8 cellular contexts compared by ENCODE assay signal in genomic region chr10:117496616-117497028, GRCh38. TPM values are rescaled to one million over a fixed set of nuclear protein-coding genes. Genes with fewer than 3 reads are reported as not detected.
DNase-seq lines count a peak whose midpoint lies in the region; ATAC-seq and TF ChIP-seq lines count a peak whose summit lies in the region.

No MANE protein-coding gene starts in this region.

- H3K4me3 ChIP-seq in retinal pigment epithelial cell (ENCODE audit: low read length) = no peak overlapping the region

- TF ChIP-seq CTCF in GM12873 (IDR thresholded peaks at IDR 0.05; ENCODE audit: insufficient read depth, low read depth, low read length, missing control alignments) (peak; percentile 91), retinal pigment epithelial cell (conservative IDR thresholded peaks at IDR 0.05; ENCODE audit: low read depth, low read length) (peak; percentile 94)

- intact Hi-C loops in left ventricle myocardium superior (cut with micrococcal nuclease) = loop anchor here (5.0 kb wide), 1 partner anchor 746 kb away; no protein-coding TSS in a partner anchor

- ATAC-seq in HG02623 (IDR thresholded peaks at IDR 0.05; ENCODE audit: unreplicated experiment) (peak; percentile 80), left ventricle myocardium superior (peak; percentile 91), GM18517 (IDR thresholded peaks at IDR 0.05; ENCODE audit: unreplicated experiment) (no peak)

- DNase-seq in NCI-H1105 treated with DMSO at 0.1 percent for 48 hours (lab: John Stamatoyannopoulos, UW) (peak; percentile 42), T-helper 2 cell (peak; percentile 6 to 62 (median 44)), amniotic stem cell (lab: John Stamatoyannopoulos, UW) (peak; percentile 66), left ventricle myocardium superior (peak; percentile 84), retinal pigment epithelial cell (ENCODE audit: low read depth) (peak; percentile 22)

RNA-seq across cellular contexts. Expression of gene EMX2, which starts 45.9 kb away (rescaled TPM):
- total RNA-seq in left ventricle myocardium superior = 0.42 TPM

Comparison
In these comparisons a context has a peak if more than half of its experiments do, and no peak if none do; other contexts are left out.
1. DNase-seq: peak in every context shown above with its lines; median percentile 84 in left ventricle myocardium superior; 66 in amniotic stem cell; 44 in T-helper 2 cell; 42 in NCI-H1105 treated with DMSO at 0.1 percent for 48 hours; 22 in retinal pigment epithelial cell.